24 cellular contexts compared by ENCODE assay signal in genomic region chr19:28598861-28599260, GRCh38.
A peak's percentile ranks its signal among the peaks of the same experiment; 100 is the strongest.
DNase-seq lines count a peak whose midpoint lies in the region; ATAC-seq, FAIRE-seq and TF ChIP-seq lines count a peak whose summit lies in the region.
"Had no signal": no experiment of that assay in that cellular context is flagged by ENCODE, and none has a peak within 500 bp of the region (broad histone marks: within the 10 kb centered on the region; RNA-seq: fewer than 3 reads in every experiment).

No MANE protein-coding gene starts in this region.

- intact Hi-C loops in K562 (cut with micrococcal nuclease), result no loop called here
- intact Hi-C loops in stomach (cut with DNase I; ENCODE audit: low total_unique reads), result no loop called here

- no peak for FAIRE-seq in K562 (lab: Jason Lieb, UNC)
- FAIRE-seq: A549, D721Med, GM12891, H1 had no signal

- no peaks in the 10 kb centered on the region for H3K36me3 ChIP-seq in OCI-LY3 (replicated peaks; ENCODE audit: low read depth, low read length)
- H3K36me3 ChIP-seq in K562 (ENCODE audit: control insufficient read depth, insufficient read depth, low read length), result no peaks in the 10 kb centered on the region
- H3K36me3 ChIP-seq in stomach, result no peaks in the 10 kb centered on the region
- no peaks in the 10 kb centered on the region for H3K36me3 ChIP-seq in upper lobe of left lung
- H3K36me3 ChIP-seq: BE2C; BLaER1 treated with 17β-estradiol and CSF1 and Interleukin-3, amounts not matched to agents 10 nM and 100 nM had no signal

- H3K4me1 ChIP-seq in OCI-LY3 (ENCODE audit: low read length) (peaks cover 69% of the 10 kb centered on the region), K562 (replicated peaks in 1 of 2; ENCODE audit: control insufficient read depth in 2 of 2, insufficient read depth in 2 of 2, low read length in 2 of 2) (peaks cover 43 to 55% of the 10 kb centered on the region in 2 experiments), stomach (no peaks in the 10 kb centered on the region), upper lobe of left lung (no peaks in the 10 kb centered on the region)
- H3K4me1 ChIP-seq: A549; BE2C; BLaER1 treated with 17β-estradiol and CSF1 and Interleukin-3, amounts not matched to agents 10 nM and 100 nM had no signal

- H2AFZ ChIP-seq in OCI-LY3 (ENCODE audit: low read depth, low read length) (no peak overlapping the region), K562 (ENCODE audit: low read depth, low read length) (peak overlapping the region; percentile 54)
- H2AFZ ChIP-seq: GM23248 had no signal

- ATAC-seq in K562 (peak; percentile 6), upper lobe of left lung (ENCODE audit: low FRiP score in 2 of 2) (no peak)
- ATAC-seq: A549 had no signal

- H3K79me2 ChIP-seq in OCI-LY3 (ENCODE audit: low read length) (peaks cover 3% of the 10 kb centered on the region; the same call in 1 of the 2 replicates), K562 (ENCODE audit: control insufficient read depth, insufficient read depth, low read length) (peaks cover 40% of the 10 kb centered on the region)

- peak; percentile 8; the same call in 1 of the 2 replicates for TF ChIP-seq CTCF in OCI-LY3 (IDR thresholded peaks at IDR 0.05; ENCODE audit: low read depth, low read length)
- TF ChIP-seq CTCF in K562 (IDR thresholded peaks at IDR 0.05 in 2 of 3, conservative IDR thresholded peaks at IDR 0.05 in 1 of 3; ENCODE audit: insufficient read depth in 2 of 3, low read depth in 1 of 3, low read length in 3 of 3), result peak in 1 of 3 experiments; percentile 23; a peak in 2 of 6 replicates
- no peak for TF ChIP-seq CTCF in stomach (IDR thresholded peaks at IDR 0.05)
- no peak for TF ChIP-seq CTCF in upper lobe of left lung (IDR thresholded peaks at IDR 0.05)

- H4K20me1 ChIP-seq in OCI-LY3 (ENCODE audit: insufficient read depth, low read length), result no peaks in the 10 kb centered on the region
- no peaks in the 10 kb centered on the region for H4K20me1 ChIP-seq in K562 (replicated peaks; ENCODE audit: control insufficient read depth, insufficient read depth, low read length)
- H4K20me1 ChIP-seq: BLaER1 treated with 17β-estradiol and CSF1 and Interleukin-3, amounts not matched to agents 10 nM and 100 nM had no signal

- no peak overlapping the region for H3K27ac ChIP-seq in OCI-LY3 (ENCODE audit: low read length)
- no peak overlapping the region; the same call in 2 of the 3 replicates for H3K27ac ChIP-seq in K562 (ENCODE audit: extremely low read depth, low read depth, low read length)
- H3K27ac ChIP-seq in stomach, result no peak overlapping the region
- no peak overlapping the region for H3K27ac ChIP-seq in upper lobe of left lung
- H3K27ac ChIP-seq: A549; BLaER1 treated with 17β-estradiol and CSF1 and Interleukin-3, amounts not matched to agents 10 nM and 100 nM; GM23248 had no signal

- 26% methylated on average over 3 of the region's 3 CpGs for WGBS in K562 (ENCODE audit: insufficient coverage, low coverage, missing lambda C conversion rate)
- WGBS in stomach, 5 donors, result 40 to 56% (median 47%) methylated on average over 3 of the region's 3 CpGs
- 48 to 67% methylated on average over 3 of the region's 3 CpGs for WGBS in upper lobe of left lung, 2 donors

- no peak for TF ChIP-seq RAD21 in K562 (CRISPR knock-in tag; conservative IDR thresholded peaks at IDR 0.05 in 1 of 2, IDR thresholded peaks at IDR 0.05 in 1 of 2)

- H3K9ac ChIP-seq in OCI-LY3 (ENCODE audit: low read length) (no peak overlapping the region), K562 (ENCODE audit: insufficient read depth in 1 of 2, low read depth in 2 of 2, low read length in 2 of 2) (peak overlapping the region in 1 of 2 experiments; percentile 34; a peak in 1 of 4 replicates)
- H3K9ac ChIP-seq: BLaER1 treated with 17β-estradiol and CSF1 and Interleukin-3, amounts not matched to agents 10 nM and 100 nM; GM23248 had no signal

- TF ChIP-seq POLR2A in K562 (conservative IDR thresholded peaks at IDR 0.05) (no peak), stomach (IDR thresholded peaks at IDR 0.05) (no peak), upper lobe of left lung (IDR thresholded peaks at IDR 0.05) (no peak)

- CTCF ChIA-PET in K562 (lab: Yijun Ruan, JAX; ENCODE audit: low intra/inter-chr PET ratio), result no interaction called here

- in situ Hi-C loops in K562 (cut with MboI), result no loop called here

- POLR2A ChIA-PET in K562 (lab: Yijun Ruan, JAX), result interaction anchor here (0.7 to 1.3 kb wide), 5 partner anchors 12 to 52 kb away, joined by 3 to 5 read pairs (median 3); no protein-coding TSS in a partner anchor

- DNase-seq in ELF-1 (ENCODE audit: low read depth, low spot score), result peak; percentile 4
- no peak for DNase-seq in K562 (ENCODE audit: extremely low read depth in 1 of 4, low spot score in 3 of 4)
- DNase-seq in stomach, result no peak
- no peak for DNase-seq in NCI-H1105 treated with DMSO at 0.1 percent for 48 hours (lab: John Stamatoyannopoulos, UW)
- no peak for DNase-seq in upper lobe of left lung
- DNase-seq: 8988T; ACHN; AML-193; BE2C; CD4-positive, alpha-beta T cell; CD8-positive, alpha-beta memory T cell; DMS 273 treated with DMSO at 0.1 percent for 48 hours; DMS79; EL; GF-D8; GM23248; H7; HCEC 1CT had no signal

- H3K9me3 ChIP-seq in OCI-LY3 (ENCODE audit: insufficient read depth, low read length) (peaks cover 3% of the 10 kb centered on the region; the same call in 1 of the 2 replicates), K562 (replicated peaks; ENCODE audit: control insufficient read depth, insufficient read depth, low read depth, low read length) (no peaks in the 10 kb centered on the region), stomach (peaks cover 0 to 7% (median under 1%) of the 10 kb centered on the region in 4 donors), upper lobe of left lung (no peaks in the 10 kb centered on the region)
- H3K9me3 ChIP-seq: BE2C had no signal

- no TSS peak for BruUV-seq in K562 (replicated peaks; lab: Mats Ljungman, UMichigan)

- H3K4me2 ChIP-seq in OCI-LY3 (ENCODE audit: low read length) (no peak overlapping the region), K562 (ENCODE audit: insufficient read depth, low read length) (no peak overlapping the region)
- H3K4me2 ChIP-seq: A549; BLaER1 treated with 17β-estradiol and CSF1 and Interleukin-3, amounts not matched to agents 10 nM and 100 nM had no signal

- H3K4me3 ChIP-seq in OCI-LY3 (ENCODE audit: low read length) (no peak overlapping the region), K562 (no peak overlapping the region), stomach (no peak overlapping the region), upper lobe of left lung (no peak overlapping the region)
- H3K4me3 ChIP-seq: A549; BLaER1 treated with 17β-estradiol and CSF1 and Interleukin-3, amounts not matched to agents 10 nM and 100 nM; GM23248 had no signal

- H3K9me1 ChIP-seq in K562 (ENCODE audit: control insufficient read depth, insufficient read depth, low read length), result no peaks in the 10 kb centered on the region

- H3K27me3 ChIP-seq in OCI-LY3 (ENCODE audit: low read depth, low read length) (no peaks in the 10 kb centered on the region), K562 (ENCODE audit: control insufficient read depth in 2 of 2, insufficient read depth in 2 of 2, low read length in 2 of 2) (no peaks in the 10 kb centered on the region), stomach (no peaks in the 10 kb centered on the region), upper lobe of left lung (no peaks in the 10 kb centered on the region)
- H3K27me3 ChIP-seq: BE2C; BLaER1 treated with 17β-estradiol and CSF1 and Interleukin-3, amounts not matched to agents 10 nM and 100 nM had no signal

- TF ChIP-seq EP300 in K562 (IDR thresholded peaks at IDR 0.05; ENCODE audit: low read length) (no peak), stomach (IDR thresholded peaks at IDR 0.05) (no peak), upper lobe of left lung (IDR thresholded peaks at IDR 0.05) (no peak)

TF ChIP-seq in K562, 482 proteins besides CTCF, POLR2A, EP300 and RAD21:
- TF ChIP-seq LCOR (CRISPR knock-in tag; IDR thresholded peaks at IDR 0.05) (0 out of 2 replicates have a peak, but pooled peaks have one; percentile 13), HDAC6 (IDR thresholded peaks at IDR 0.05; ENCODE audit: low read depth, low read length) (no peak)
